20 cellular contexts compared by ENCODE assay signal in genomic region chr11:71505001-71505400, GRCh38. TPM values are rescaled to one million over a fixed set of nuclear protein-coding genes. Genes with fewer than 3 reads are reported as not detected.
DNase-seq lines count a peak whose midpoint lies in the region; ATAC-seq, FAIRE-seq and TF ChIP-seq lines count a peak whose summit lies in the region.
"Had no signal": no experiment of that assay in that cellular context is flagged by ENCODE, and none has a peak within 500 bp of the region (broad histone marks: within the 10 kb centered on the region; RNA-seq: fewer than 3 reads in every experiment).

No MANE protein-coding gene starts in this region.

- H3K27me3 Mint-ChIP-seq in activated T-cell treated with anti-CD3 and anti-CD28 coated beads, Interleukin-2, amount 50 U/mL, for 72 hours (ENCODE audit: low read depth) = no peaks in the 10 kb centered on the region
- peaks cover 9% of the 10 kb centered on the region for H3K27me3 Mint-ChIP-seq in WTC11 (ENCODE audit: low read depth)
- H3K27me3 Mint-ChIP-seq: CD4-positive, alpha-beta T cell had no signal

- H3K36me3 ChIP-seq in BE2C = no peaks in the 10 kb centered on the region; the same call in 1 of the 2 replicates
- H3K36me3 ChIP-seq: SJSA1 had no signal

- TF ChIP-seq CTCF in BE2C (IDR thresholded peaks at IDR 0.05; ENCODE audit: low read depth, low read length) = no peak
- TF ChIP-seq CTCF in WTC11 (IDR thresholded peaks at IDR 0.05) = no peak

- H3K4me3 ChIP-seq in BE2C (ENCODE audit: low read depth, low read length) = 0 out of 2 replicates have a peak overlapping the region, but pooled peaks have one; percentile 1
- H3K4me3 ChIP-seq: SJSA1 had no signal

- H3K27ac Mint-ChIP-seq in activated T-cell treated with anti-CD3 and anti-CD28 coated beads, Interleukin-2, amount 50 U/mL, for 72 hours = no peak overlapping the region
- H3K27ac Mint-ChIP-seq in WTC11 = no peak overlapping the region
- H3K27ac Mint-ChIP-seq: CD4-positive, alpha-beta T cell had no signal

- no peaks in the 10 kb centered on the region for H3K4me1 Mint-ChIP-seq in activated T-cell treated with anti-CD3 and anti-CD28 coated beads, Interleukin-2, amount 50 U/mL, for 72 hours (ENCODE audit: low read depth)
- H3K4me1 Mint-ChIP-seq in WTC11 = peaks cover 22% of the 10 kb centered on the region

- CTCF ChIA-PET in WTC11 (lab: Charles Lee) = interaction anchor here (1.4 to 3.0 kb wide), 4 partner anchors 57 to 75 kb away, joined by 3 to 11 read pairs (median 4); partner anchors contain the start of gene DHCR7

- DNase-seq in BE2C (peak; percentile 50), NCI-H1092 treated with DMSO at 0.1 percent for 48 hours (lab: John Stamatoyannopoulos, UW) (peak; percentile 26), NCI-H748 treated with DMSO at 0.1 percent for 48 hours (lab: John Stamatoyannopoulos, UW) (peak; percentile 63), WTC11 (ENCODE audit: low spot score) (no peak), NCI-H524 treated with DMSO at 0.1 percent for 48 hours (lab: John Stamatoyannopoulos, UW) (no peak)
- DNase-seq in activated T-cell treated with anti-CD3 and anti-CD28 coated beads, Interleukin-2, amount 50 U/mL, for 72 hours = no peak
- DNase-seq: GF-D8; GOT3; KG1; NCI-H1436; NCI-H2081 treated with DMSO at 0.1 percent for 48 hours; NCI-H446; NK-92 treated with Interleukin-12 subunit alpha and Interleukin-12 subunit beta, amount 100 ng/mL, for 24 hours had no signal

- ATAC-seq in activated T-cell treated with anti-CD3 and anti-CD28 coated beads, Interleukin-2, amount 50 U/mL, for 72 hours (replicated peaks in 1 of 2) = no peak
- no peak for ATAC-seq in WTC11
- ATAC-seq in GM19023 (IDR thresholded peaks at IDR 0.05; ENCODE audit: unreplicated experiment) = no peak

- peaks cover 22 to 23% of the 10 kb centered on the region in 2 donors for H3K36me3 Mint-ChIP-seq in activated T-cell treated with anti-CD3 and anti-CD28 coated beads, Interleukin-2, amount 50 U/mL, for 72 hours (ENCODE audit: insufficient read depth in 2 of 2)
- H3K36me3 Mint-ChIP-seq in WTC11 = peaks cover 46% of the 10 kb centered on the region

- H3K27me3 ChIP-seq in BE2C = no peaks in the 10 kb centered on the region
- H3K27me3 ChIP-seq: SJSA1 had no signal

- POLR2A ChIA-PET in WTC11 (lab: Charles Lee) = no interaction called here

- H3K9me3 ChIP-seq in BE2C = no peaks in the 10 kb centered on the region
- H3K9me3 ChIP-seq: SJSA1 had no signal

- peaks cover 15 to 23% of the 10 kb centered on the region in 2 donors for H3K9me3 Mint-ChIP-seq in activated T-cell treated with anti-CD3 and anti-CD28 coated beads, Interleukin-2, amount 50 U/mL, for 72 hours
- peaks cover 35% of the 10 kb centered on the region for H3K9me3 Mint-ChIP-seq in WTC11

- no peak overlapping the region for H3K4me3 Mint-ChIP-seq in activated T-cell treated with anti-CD3 and anti-CD28 coated beads, Interleukin-2, amount 50 U/mL, for 72 hours
- no peak overlapping the region for H3K4me3 Mint-ChIP-seq in WTC11
- H3K4me3 Mint-ChIP-seq: CD4-positive, alpha-beta T cell had no signal

- FAIRE-seq in islet of Langerhans (lab: Jason Lieb, UNC) = peak; percentile 17
- FAIRE-seq: A204.1, D721Med had no signal

- peaks cover 29% of the 10 kb centered on the region for H3K4me1 ChIP-seq in BE2C
- H3K4me1 ChIP-seq: SJSA1 had no signal

TF ChIP-seq in WTC11, 78 proteins besides CTCF, POLR2A, EP300 and RAD21 (continues in another document):
- TF ChIP-seq TCF7 (CRISPR knock-in tag; IDR thresholded peaks at IDR 0.05; ENCODE audit: low read depth) = no peak
- no peak for TF ChIP-seq ZNF532 (CRISPR knock-in tag; IDR thresholded peaks at IDR 0.05; ENCODE audit: borderline replicate concordance)
- TF ChIP-seq ZNF317 (CRISPR knock-in tag; IDR thresholded peaks at IDR 0.05; ENCODE audit: borderline replicate concordance, low read depth) = no peak
- TF ChIP-seq ARID4B (CRISPR knock-in tag; IDR thresholded peaks at IDR 0.05; ENCODE audit: borderline replicate concordance) = no peak
- TF ChIP-seq NR3C1 (CRISPR knock-in tag; conservative IDR thresholded peaks at IDR 0.05; ENCODE audit: low read depth) = no peak
- no peak for TF ChIP-seq ZNF121 (CRISPR knock-in tag; IDR thresholded peaks at IDR 0.05)

RNA-seq across cellular contexts. Expression of gene KRTAP5-7, which starts 22.1 kb away (rescaled TPM):
- not detected for polyA plus RNA-seq in BE2C (2012; ENCODE audit: insufficient read depth, insufficient read length, low read depth)
- total RNA-seq in activated T-cell treated with anti-CD3 and anti-CD28 coated beads, Interleukin-2, amount 50 U/mL, for 72 hours = not detected
- total RNA-seq in WTC11 (2021) = 0.11 TPM in 1 of 3 replicates, not detected in the others
- total RNA-seq: CD4-positive, alpha-beta T cell; MCF 10A; SJSA1 had no signal

RNA-seq across cellular contexts. Expression of gene KRTAP5-8, which starts 32.8 kb away (rescaled TPM):
- not detected for polyA plus RNA-seq in BE2C (2012; ENCODE audit: insufficient read depth, insufficient read length, low read depth)
- not detected for total RNA-seq in activated T-cell treated with anti-CD3 and anti-CD28 coated beads, Interleukin-2, amount 50 U/mL, for 72 hours
- not detected in 3 replicates for total RNA-seq in WTC11 (2021)
- total RNA-seq: CD4-positive, alpha-beta T cell; MCF 10A; SJSA1 had no signal

RNA-seq across cellular contexts. Expression of gene KRTAP5-9, which starts 43.2 kb away (rescaled TPM):
- polyA plus RNA-seq in BE2C (2012; ENCODE audit: insufficient read depth, insufficient read length, low read depth) = not detected
- total RNA-seq in activated T-cell treated with anti-CD3 and anti-CD28 coated beads, Interleukin-2, amount 50 U/mL, for 72 hours = under 1 TPM in 1 of 2 donors, not detected in 1; 0.21 TPM
- not detected in 3 replicates for total RNA-seq in WTC11 (2021)
- total RNA-seq: MCF 10A, SJSA1 had no signal

RNA-seq across cellular contexts. Expression of gene NADSYN1, which starts 52.0 kb away (rescaled TPM):
- 3.7 TPM for polyA plus RNA-seq in BE2C (2012; ENCODE audit: insufficient read depth, insufficient read length, low read depth)
- 100 to 1,000 TPM; 107 to 111 TPM for total RNA-seq in activated T-cell treated with anti-CD3 and anti-CD28 coated beads, Interleukin-2, amount 50 U/mL, for 72 hours
- 43.4 to 45.6 TPM (median 45.1 TPM) in 3 replicates for total RNA-seq in WTC11 (2021)

RNA-seq across cellular contexts. Expression of gene DHCR7, which starts 56.8 kb away (rescaled TPM):
- polyA plus RNA-seq in BE2C (2012; ENCODE audit: insufficient read depth, insufficient read length, low read depth) = 86.6 TPM
- 10 to 100 TPM; 22.2 to 23.4 TPM for total RNA-seq in activated T-cell treated with anti-CD3 and anti-CD28 coated beads, Interleukin-2, amount 50 U/mL, for 72 hours
- total RNA-seq in WTC11 (2021) = 104 to 120 TPM (median 120 TPM) in 3 replicates

Comparison
In these comparisons a context has a peak if more than half of its experiments do, and no peak if none do; other contexts are left out.
1. DNase-seq: peak in BE2C (single experiment), NCI-H1092 treated with DMSO at 0.1 percent for 48 hours (single experiment) and NCI-H748 treated with DMSO at 0.1 percent for 48 hours (single experiment); none in activated T-cell treated with anti-CD3 and anti-CD28 coated beads, Interleukin-2, amount 50 U/mL, for 72 hours (0 of 2), WTC11 (single experiment) and NCI-H524 treated with DMSO at 0.1 percent for 48 hours (single experiment).